In genomic region chr2:165452327-165452726, GRCh38 we compare ENCODE assay signal across 25 cellular contexts. TPM values are rescaled to one million over a fixed set of nuclear protein-coding genes. Genes with fewer than 3 reads are reported as not detected.
DNase-seq lines count a peak whose midpoint lies in the region; ATAC-seq and TF ChIP-seq lines count a peak whose summit lies in the region.
"Had no signal": no experiment of that assay in that cellular context is flagged by ENCODE, and none has a peak within 500 bp of the region (broad histone marks: within the 10 kb centered on the region; RNA-seq: fewer than 3 reads in every experiment).

No MANE protein-coding gene starts in this region.

- no peak for ATAC-seq in GM21447 (IDR thresholded peaks at IDR 0.05; ENCODE audit: unreplicated experiment)
- ATAC-seq: A549, GM12878 had no signal

- no TSS peak for BruUV-seq in A673 (replicated peaks; lab: Mats Ljungman, UMichigan)

- no peak for TF ChIP-seq EP300 in suprapubic skin (IDR thresholded peaks at IDR 0.05)

- H3K27ac ChIP-seq in A673 (ENCODE audit: low read depth, low read length, poor library complexity, severe bottlenecking) (peak overlapping the region; percentile 87), SK-N-MC (peak overlapping the region; percentile 99), neuronal stem cell (replicated peaks; ENCODE audit: low read length) (no peak overlapping the region), suprapubic skin (no peak overlapping the region)
- H3K27ac ChIP-seq: 22Rv1, A549, BLaER1 had no signal

- TF ChIP-seq CTCF in A673 (conservative IDR thresholded peaks at IDR 0.05; ENCODE audit: low read depth, low read length): no peak
- no peak for TF ChIP-seq CTCF in suprapubic skin (IDR thresholded peaks at IDR 0.05)

- no CpG with 5 or more reads among the region's 2 CpGs for WGBS in neuronal stem cell (ENCODE audit: extremely low coverage in 2 of 2, insufficient read length in 2 of 2, insufficient replicate concordance in 1 of 2), 2 donors
- 89% methylated on average over 2 of the region's 2 CpGs for WGBS in suprapubic skin

- no peak overlapping the region for H3K18ac ChIP-seq in neuronal stem cell (ENCODE audit: low read length)

- H3K4ac ChIP-seq in neuronal stem cell (ENCODE audit: low read length): no peak overlapping the region

- H2AK5ac ChIP-seq in neuronal stem cell (ENCODE audit: low read depth, low read length): no peak overlapping the region

- no peak overlapping the region for H3K23ac ChIP-seq in neuronal stem cell (ENCODE audit: low read depth, low read length, poor library complexity)

- H2BK5ac ChIP-seq in neuronal stem cell (ENCODE audit: low read length): no peak overlapping the region

- H4K8ac ChIP-seq in neuronal stem cell (ENCODE audit: low read depth, low read length): peak overlapping the region; percentile 43

- POLR2A ChIA-PET in A673 (lab: Charles Lee; ENCODE audit: low non-redundant PET): no interaction called here

- H3K4me1 ChIP-seq in A673 (ENCODE audit: insufficient read depth, low read length, poor library complexity, severe bottlenecking): peaks cover 47% of the 10 kb centered on the region
- H3K4me1 ChIP-seq in neuronal stem cell (ENCODE audit: control insufficient read depth in 2 of 2, insufficient read depth in 1 of 2, low read depth in 1 of 2, low read length in 2 of 2): no peaks in the 10 kb centered on the region
- no peaks in the 10 kb centered on the region for H3K4me1 ChIP-seq in suprapubic skin
- H3K4me1 ChIP-seq: A549, BE2C had no signal

- no peak overlapping the region for H2BK15ac ChIP-seq in neuronal stem cell (ENCODE audit: low read length)

- no peak overlapping the region for H4K91ac ChIP-seq in neuronal stem cell (ENCODE audit: low read depth, low read length, poor library complexity)

- H3K4me3 ChIP-seq in A673 (ENCODE audit: low read depth, low read length, poor library complexity, severe bottlenecking) (no peak overlapping the region), SK-N-MC (peak overlapping the region; percentile 66), neuronal stem cell (ENCODE audit: low read length in 2 of 2) (no peak overlapping the region), suprapubic skin (no peak overlapping the region)
- H3K4me3 ChIP-seq: A549, BLaER1, GM12878 had no signal

- H3K9me3 ChIP-seq in A673 (ENCODE audit: low read depth, low read length, poor library complexity, severe bottlenecking) (peaks cover 20% of the 10 kb centered on the region), SK-N-MC (ENCODE audit: low read depth, low read length) (peaks cover 15% of the 10 kb centered on the region), neuronal stem cell (replicated peaks in 1 of 2; ENCODE audit: control insufficient read depth in 2 of 2, insufficient read depth in 1 of 2, low read depth in 1 of 2, low read length in 2 of 2) (peaks cover 0 to 9% of the 10 kb centered on the region in 2 donors), suprapubic skin (no peaks in the 10 kb centered on the region)
- H3K9me3 ChIP-seq: A549, BE2C, BLaER1 had no signal

- no peak overlapping the region for H3K14ac ChIP-seq in neuronal stem cell (ENCODE audit: low read length)

- H3K9ac ChIP-seq in SK-N-MC (ENCODE audit: insufficient read length) (peak overlapping the region; percentile 80), neuronal stem cell (ENCODE audit: low read depth, low read length, poor library complexity) (no peak overlapping the region)
- H3K9ac ChIP-seq: BLaER1 had no signal

- H3K4me2 ChIP-seq in neuronal stem cell (ENCODE audit: insufficient read depth, low read length, poor library complexity, severe bottlenecking): no peak overlapping the region
- H3K4me2 ChIP-seq: A549, BLaER1 had no signal

- peaks cover 6% of the 10 kb centered on the region for H3K36me3 ChIP-seq in A673 (ENCODE audit: insufficient read depth, low read length, poor library complexity, severe bottlenecking)
- H3K36me3 ChIP-seq in SK-N-MC (ENCODE audit: insufficient read depth, low read length): peaks cover 11% of the 10 kb centered on the region
- no peaks in the 10 kb centered on the region for H3K36me3 ChIP-seq in neuronal stem cell (replicated peaks in 1 of 2; ENCODE audit: control insufficient read depth in 2 of 2, insufficient read depth in 2 of 2, low read length in 2 of 2)
- H3K36me3 ChIP-seq in suprapubic skin: no peaks in the 10 kb centered on the region
- H3K36me3 ChIP-seq: BE2C, BLaER1 had no signal

- intact Hi-C loops in A673 (cut with micrococcal nuclease; ENCODE audit: unreplicated experiment): loop anchor here (5.0 to 10.0 kb wide), 4 partner anchors 45 to 502 kb away; partner anchors contain the start of gene TTC21B

- no peaks in the 10 kb centered on the region for H3K79me1 ChIP-seq in neuronal stem cell (ENCODE audit: low read depth, low read length)

- H3K27me3 ChIP-seq in A673 (replicated peaks; ENCODE audit: insufficient read depth, low read depth, low read length, poor library complexity) (no peaks in the 10 kb centered on the region), neuronal stem cell (ENCODE audit: control insufficient read depth in 3 of 3, insufficient read depth in 3 of 3, low read depth in 1 of 3, low read length in 3 of 3) (no peaks in the 10 kb centered on the region), suprapubic skin (no peaks in the 10 kb centered on the region)
- H3K27me3 ChIP-seq: BE2C, BLaER1 had no signal

- CTCF ChIA-PET in A673 (lab: Charles Lee): no interaction called here

- no peak overlapping the region for H2BK120ac ChIP-seq in neuronal stem cell (ENCODE audit: low read depth, low read length)

- no peak overlapping the region for H2AFZ ChIP-seq in neuronal stem cell (ENCODE audit: low read length)

- no peak overlapping the region for H2BK12ac ChIP-seq in neuronal stem cell (ENCODE audit: low read length)

- DNase-seq in A673 (ENCODE audit: low spot score) (peak; percentile 87), SK-N-MC (ENCODE audit: low read depth, low spot score) (peak; percentile 91), neuronal stem cell (ENCODE audit: low spot score) (no peak), suprapubic skin (ENCODE audit: low spot score in 2 of 2) (no peak)
- DNase-seq: ACHN; BE2C; C1 segment of cervical spinal cord; CD4-positive, alpha-beta memory T cell; CD4-positive, CD25-positive, alpha-beta regulatory T cell; CD8-positive, alpha-beta memory T cell; COR-L47; DMS 273 treated with DMSO at 0.1 percent for 48 hours; DMS153; DMS53; DMS79; DND-41; EL; GDM1 had no signal

- no peak for TF ChIP-seq POLR2A in suprapubic skin (IDR thresholded peaks at IDR 0.05)

RNA-seq across cellular contexts. Expression of gene CSRNP3, which starts 17.2 kb away (rescaled TPM):
- total RNA-seq in A673 (2021): 39.5 and 47.7 TPM in 2 replicates
- polyA plus RNA-seq in neuronal stem cell (2013, experiment 1 of 2): 5.3 TPM
- 5.8 TPM for polyA plus RNA-seq in neuronal stem cell (2013, experiment 2 of 2)
- total RNA-seq in suprapubic skin: 1 to 10 TPM; 1.3 to 7.2 (median 4.3) TPM
- total RNA-seq: CD4-positive, alpha-beta memory T cell; CD4-positive, CD25-positive, alpha-beta regulatory T cell; CD8-positive, alpha-beta memory T cell; G401 had no signal
- polyA plus RNA-seq: CD14-positive monocyte; CD4-positive, alpha-beta memory T cell; CD4-positive, CD25-positive, alpha-beta regulatory T cell; CD8-positive, alpha-beta memory T cell had no signal

Comparison
In these comparisons a context has a peak if more than half of its experiments do, and no peak if none do; other contexts are left out.
1. DNase-seq: peak in A673 (single experiment) and SK-N-MC (single experiment); none in neuronal stem cell (single experiment) and suprapubic skin (0 of 2).
2. H3K27ac ChIP-seq: peak in A673 (single experiment) and SK-N-MC (single experiment); none in neuronal stem cell (single experiment) and suprapubic skin (single experiment).